ENCODE assay signal across 14 cellular contexts in genomic region chr1:231796141-231796540, GRCh38.
A peak's percentile ranks its signal among the peaks of the same experiment; 100 is the strongest.
DNase-seq lines count a peak whose midpoint lies in the region; ATAC-seq, FAIRE-seq and TF ChIP-seq lines count a peak whose summit lies in the region.
"Had no signal": no experiment of that assay in that cellular context is flagged by ENCODE, and none has a peak within 500 bp of the region (broad histone marks: within the 10 kb centered on the region; RNA-seq: fewer than 3 reads in every experiment).

No MANE protein-coding gene starts in this region.

- no peak overlapping the region for H3K27ac ChIP-seq in astrocyte (ENCODE audit: low read depth, low read length)
- H3K27ac ChIP-seq: A549, BLaER1 had no signal

- H3K27ac Mint-ChIP-seq in astrocyte (ENCODE audit: unreplicated experiment): no peak overlapping the region
- H3K27ac Mint-ChIP-seq: GM23338, IgD-negative memory B cell had no signal

- H3K27me3 Mint-ChIP-seq in astrocyte (ENCODE audit: low read depth, unreplicated experiment): no peaks in the 10 kb centered on the region
- H3K27me3 Mint-ChIP-seq: IgD-negative memory B cell had no signal

- no peaks in the 10 kb centered on the region for H3K79me2 ChIP-seq in astrocyte (ENCODE audit: insufficient read depth, low read length)

- H3K27me3 ChIP-seq in MG63: no peaks in the 10 kb centered on the region
- H3K27me3 ChIP-seq in astrocyte (ENCODE audit: insufficient read depth, low read length): no peaks in the 10 kb centered on the region
- H3K27me3 ChIP-seq in skeletal muscle satellite cell (ENCODE audit: control insufficient read depth, insufficient read depth, low read length): no peaks in the 10 kb centered on the region
- H3K27me3 ChIP-seq: BLaER1 had no signal

- H3K9me3 ChIP-seq in MG63 (no peaks in the 10 kb centered on the region), astrocyte (ENCODE audit: insufficient read depth, low read depth, low read length) (no peaks in the 10 kb centered on the region), skeletal muscle satellite cell (replicated peaks; ENCODE audit: low read length) (no peaks in the 10 kb centered on the region)
- H3K9me3 ChIP-seq: A549 had no signal

- peaks cover 10% of the 10 kb centered on the region for H3K4me1 ChIP-seq in astrocyte (ENCODE audit: insufficient read depth, low read length)
- H3K4me1 ChIP-seq in skeletal muscle satellite cell (ENCODE audit: control insufficient read depth, insufficient read depth, low read length): peaks cover 25% of the 10 kb centered on the region
- H3K4me1 ChIP-seq: A549, BLaER1, Caco-2 had no signal

- H2AFZ ChIP-seq in astrocyte (ENCODE audit: low read depth, low read length): peak overlapping the region; percentile 15
- H2AFZ ChIP-seq: GM23338 had no signal

- no peaks in the 10 kb centered on the region for H3K36me3 ChIP-seq in MG63
- H3K36me3 ChIP-seq in astrocyte (ENCODE audit: insufficient read depth, low read length): no peaks in the 10 kb centered on the region
- H3K36me3 ChIP-seq in skeletal muscle satellite cell (ENCODE audit: insufficient read depth, low read length): no peaks in the 10 kb centered on the region

- ATAC-seq in left lobe of liver: no peak
- ATAC-seq: A549, GM23338 had no signal

- peak; percentile 77 for DNase-seq in MG63
- peak; percentile 65 for DNase-seq in NCI-H446 treated with DMSO at 0.1 percent for 48 hours (lab: John Stamatoyannopoulos, UW)
- no peak for DNase-seq in astrocyte (ENCODE audit: low read depth)
- DNase-seq in activated CD4-positive, alpha-beta T cell treated with anti-CD3 and anti-CD28 coated beads, Interleukin-2, amount 50 U/mL, for 4 hours: no peak
- DNase-seq in left lobe of liver (ENCODE audit: low spot score): no peak
- no peak for DNase-seq in activated CD8-positive, alpha-beta memory T cell treated with anti-CD3 and anti-CD28 coated beads for 24 hours
- DNase-seq: Caco-2; CD8-positive, alpha-beta memory T cell; H7 had no signal

- no peak for TF ChIP-seq CTCF in astrocyte (IDR thresholded peaks at IDR 0.05; ENCODE audit: insufficient read depth, low read depth, low read length)

- H3K4me3 Mint-ChIP-seq in astrocyte (ENCODE audit: unreplicated experiment): no peak overlapping the region
- H3K4me3 Mint-ChIP-seq: CD8-positive, alpha-beta memory T cell; GM23338; IgD-negative memory B cell had no signal

- H3K36me3 Mint-ChIP-seq in astrocyte (ENCODE audit: low read depth, unreplicated experiment): peaks cover 18% of the 10 kb centered on the region
- H3K36me3 Mint-ChIP-seq: IgD-negative memory B cell had no signal

- H3K4me2 ChIP-seq in astrocyte (ENCODE audit: low read length) (no peak overlapping the region), skeletal muscle satellite cell (ENCODE audit: low read length) (peak overlapping the region; percentile 38)
- H3K4me2 ChIP-seq: A549, BLaER1, GM23338 had no signal

- H3K9ac ChIP-seq in astrocyte (ENCODE audit: low read length) (no peak overlapping the region), skeletal muscle satellite cell (ENCODE audit: low read depth, low read length) (peak overlapping the region; percentile 26)
- H3K9ac ChIP-seq: BLaER1 had no signal

- peaks cover 14% of the 10 kb centered on the region for H3K9me3 Mint-ChIP-seq in astrocyte (ENCODE audit: unreplicated experiment)
- H3K9me3 Mint-ChIP-seq: IgD-negative memory B cell had no signal

- FAIRE-seq in astrocyte (lab: Jason Lieb, UNC): no peak
- FAIRE-seq: A549 had no signal

- no peaks in the 10 kb centered on the region for H4K20me1 ChIP-seq in astrocyte (ENCODE audit: insufficient read depth, low read length)
- H4K20me1 ChIP-seq: BLaER1 had no signal

- H3K4me3 ChIP-seq in MG63 (no peak overlapping the region), astrocyte (ENCODE audit: insufficient read depth, low read depth, low read length) (no peak overlapping the region), skeletal muscle satellite cell (ENCODE audit: low read length) (no peak overlapping the region)
- H3K4me3 ChIP-seq: A549, BLaER1, GM23338 had no signal

- peaks cover 8% of the 10 kb centered on the region for H3K4me1 Mint-ChIP-seq in astrocyte (ENCODE audit: low read depth, unreplicated experiment)
- H3K4me1 Mint-ChIP-seq: CD8-positive, alpha-beta memory T cell; GM23338; IgD-negative memory B cell had no signal

Comparison
In these comparisons a context has a peak if more than half of its experiments do, and no peak if none do; other contexts are left out.
1. DNase-seq: peak in MG63 (single experiment) and NCI-H446 treated with DMSO at 0.1 percent for 48 hours (single experiment); none in astrocyte (single experiment), activated CD4-positive, alpha-beta T cell treated with anti-CD3 and anti-CD28 coated beads, Interleukin-2, amount 50 U/mL, for 4 hours (0 of 2), left lobe of liver (single experiment) and activated CD8-positive, alpha-beta memory T cell treated with anti-CD3 and anti-CD28 coated beads for 24 hours (single experiment).